Comparison of ENCODE assay signal across 18 cellular contexts in genomic region chr11:44764583-44764982, GRCh38. TPM values are rescaled to one million over a fixed set of nuclear protein-coding genes. Genes with fewer than 3 reads are reported as not detected.
DNase-seq lines count a peak whose midpoint lies in the region; ATAC-seq and TF ChIP-seq lines count a peak whose summit lies in the region.
"Had no signal": no experiment of that assay in that cellular context is flagged by ENCODE, and none has a peak within 500 bp of the region (broad histone marks: within the 10 kb centered on the region; RNA-seq: fewer than 3 reads in every experiment).

No MANE protein-coding gene starts in this region.

- H4K91ac ChIP-seq in IMR-90 (ENCODE audit: insufficient read depth, low read depth, low read length): no peak overlapping the region; the same call in 1 of the 2 replicates
- H4K91ac ChIP-seq in mesenchymal stem cell (ENCODE audit: low read length): no peak overlapping the region

- H3K23ac ChIP-seq in IMR-90 (ENCODE audit: low read depth, low read length): no peak overlapping the region
- H3K23ac ChIP-seq in mesenchymal stem cell (ENCODE audit: low read length in 2 of 2): no peak overlapping the region

- no peaks in the 10 kb centered on the region for H3K27me3 ChIP-seq in IMR-90 (ENCODE audit: control insufficient read depth, insufficient read depth, low read length)
- no peaks in the 10 kb centered on the region for H3K27me3 ChIP-seq in mesenchymal stem cell (ENCODE audit: control insufficient read depth in 1 of 2, insufficient read depth in 1 of 2, low read length in 2 of 2)
- no peaks in the 10 kb centered on the region for H3K27me3 ChIP-seq in brain microvascular endothelial cell (replicated peaks)
- H3K27me3 ChIP-seq in BE2C: no peaks in the 10 kb centered on the region

- no peak overlapping the region for H2AK9ac ChIP-seq in IMR-90 (replicated peaks; ENCODE audit: low read depth, low read length, poor library complexity)

- in situ Hi-C loops in IMR-90 (cut with MboI; ENCODE audit: low sequenced_read_pairs): no loop called here
- in situ Hi-C loops in brain microvascular endothelial cell (cut with HindIII; ENCODE audit: low pct_ligation_motif_present, low sequenced_read_pairs): no loop called here

- H2AK5ac ChIP-seq in IMR-90 (ENCODE audit: low read depth, low read length): peak overlapping the region; percentile 52
- H2AK5ac ChIP-seq in mesenchymal stem cell (ENCODE audit: low read length, severe bottlenecking): peak overlapping the region; percentile 6

- no peak overlapping the region for H2BK20ac ChIP-seq in IMR-90 (ENCODE audit: low read depth, low read length)

- POLR2A ChIA-PET in IMR-90 (lab: Charles Lee; ENCODE audit: unreplicated experiment): no interaction called here

- no peak for TF ChIP-seq POLR2A in IMR-90 (IDR thresholded peaks at IDR 0.05; ENCODE audit: low read depth, low read length)

- H3K4ac ChIP-seq in IMR-90 (ENCODE audit: low read depth, low read length) (no peak overlapping the region), mesenchymal stem cell (ENCODE audit: low read depth in 1 of 2, low read length in 2 of 2) (no peak overlapping the region)

- H3K36me3 Mint-ChIP-seq in chondrocyte (ENCODE audit: low read depth): peaks cover 2% of the 10 kb centered on the region

- H3K14ac ChIP-seq in IMR-90 (replicated peaks; ENCODE audit: low read depth, low read length): no peak overlapping the region
- no peak overlapping the region for H3K14ac ChIP-seq in mesenchymal stem cell (ENCODE audit: low read length in 2 of 2)

- CTCF ChIA-PET in IMR-90 (lab: Yijun Ruan, JAX): no interaction called here

- intact Hi-C loops in IMR-90 (cut with micrococcal nuclease) (loop anchor here (10.0 kb wide), 1 partner anchor 200 kb away; the partner anchor contains the start of gene CD82), sciatic nerve (cut with DNase I) (no loop called here)

- H3K9me3 ChIP-seq in IMR-90 (ENCODE audit: control insufficient read depth, insufficient read depth, low read length) (no peaks in the 10 kb centered on the region), mesenchymal stem cell (ENCODE audit: control insufficient read depth, low read length) (no peaks in the 10 kb centered on the region), BE2C (no peaks in the 10 kb centered on the region)

- H3K27ac Mint-ChIP-seq in chondrocyte (ENCODE audit: unreplicated experiment): peak overlapping the region; percentile 20
- H3K27ac Mint-ChIP-seq: CD4-positive, CD25-positive, alpha-beta regulatory T cell had no signal

- ATAC-seq in IMR-90 (ENCODE audit: low read depth): no peak
- ATAC-seq in sciatic nerve: no peak

- no peak for TF ChIP-seq RAD21 in IMR-90 (IDR thresholded peaks at IDR 0.05; ENCODE audit: low read length)

- no peaks in the 10 kb centered on the region for H4K20me1 ChIP-seq in IMR-90 (ENCODE audit: insufficient read depth, low read length)

- H3K4me1 ChIP-seq in IMR-90 (ENCODE audit: control insufficient read depth, insufficient read depth, low read length) (peaks cover 31% of the 10 kb centered on the region), mesenchymal stem cell (ENCODE audit: control insufficient read depth, insufficient read depth, low read depth, low read length) (peaks cover 22% of the 10 kb centered on the region), BE2C (peaks cover 35% of the 10 kb centered on the region)
- H3K4me1 ChIP-seq: Caco-2 had no signal

- no peak overlapping the region for H3K4me3 Mint-ChIP-seq in chondrocyte (ENCODE audit: unreplicated experiment)
- H3K4me3 Mint-ChIP-seq: CD4-positive, CD25-positive, alpha-beta regulatory T cell; HFFc6 had no signal

- peaks cover 6% of the 10 kb centered on the region; the same call in 1 of the 2 replicates for H3K9me1 ChIP-seq in IMR-90 (ENCODE audit: insufficient read depth, low read length)

- peaks cover 3% of the 10 kb centered on the region for H3K27me3 Mint-ChIP-seq in chondrocyte (ENCODE audit: low read depth)

- H2BK15ac ChIP-seq in IMR-90 (ENCODE audit: low read depth, low read length) (no peak overlapping the region), mesenchymal stem cell (ENCODE audit: low read depth, poor library complexity, severe bottlenecking) (no peak overlapping the region)

- H3K4me2 ChIP-seq in IMR-90 (ENCODE audit: low read depth, low read length) (no peak overlapping the region), mesenchymal stem cell (ENCODE audit: low read length, poor library complexity, severe bottlenecking) (no peak overlapping the region)
- H3K4me2 ChIP-seq: PC-9 had no signal

- no peak overlapping the region for H4K5ac ChIP-seq in IMR-90 (ENCODE audit: low read depth, low read length)

- WGBS in IMR-90 (ENCODE audit: extremely low coverage in 2 of 2, insufficient read length in 1 of 2), 2 experiments: no CpG with 5 or more reads among the region's 4 CpGs
- WGBS in mesenchymal stem cell: 100% methylated on average over 3 of the region's 4 CpGs

- H3K9ac ChIP-seq in IMR-90 (ENCODE audit: low read depth, low read length) (no peak overlapping the region), mesenchymal stem cell (ENCODE audit: low read length) (no peak overlapping the region)

- peaks cover 46% of the 10 kb centered on the region for H3K4me1 Mint-ChIP-seq in chondrocyte (ENCODE audit: low read depth)

- no peak for DNase-seq in IMR-90
- DNase-seq in chondrocyte (ENCODE audit: low spot score): no peak
- no peak for DNase-seq in mesenchymal stem cell
- DNase-seq in sciatic nerve (ENCODE audit: low spot score): peak; percentile 37
- DNase-seq in brain microvascular endothelial cell: no peak
- DNase-seq in SKM-1 treated with dmso at 0.1 percent for 144 hours (lab: John Stamatoyannopoulos, UW; ENCODE audit: unreplicated experiment): no peak
- no peak for DNase-seq in BE2C
- DNase-seq: ACHN; AML-193; CD4-positive, CD25-positive, alpha-beta regulatory T cell; EL; HFFc6; KG1; NCI-H146; NCI-H510A treated with DMSO at 0.1 percent for 48 hours; NCI-H82; PC-9 had no signal

- no peak overlapping the region for H2BK5ac ChIP-seq in IMR-90 (ENCODE audit: low read depth, low read length, poor library complexity, severe bottlenecking)
- H2BK5ac ChIP-seq in mesenchymal stem cell (ENCODE audit: low read depth, low read length, poor library complexity, severe bottlenecking): no peak overlapping the region

- BruUV-seq in IMR-90 (replicated peaks; lab: Mats Ljungman, UMichigan): no TSS peak

- H3K36me3 ChIP-seq in IMR-90 (ENCODE audit: control insufficient read depth, insufficient read depth, low read length) (no peaks in the 10 kb centered on the region), mesenchymal stem cell (ENCODE audit: control insufficient read depth in 1 of 2, insufficient read depth in 2 of 2, low read depth in 1 of 2, low read length in 2 of 2) (no peaks in the 10 kb centered on the region), brain microvascular endothelial cell (replicated peaks) (no peaks in the 10 kb centered on the region), BE2C (no peaks in the 10 kb centered on the region; the same call in 1 of the 2 replicates)

- dilution Hi-C loops in IMR-90 (cut with HindIII; ENCODE audit: low sequenced_read_pairs, unreplicated experiment): loop anchor here (25.0 kb wide), 1 partner anchor 123 kb away; no protein-coding TSS in a partner anchor

- peak overlapping the region; percentile 11; the same call in 1 of the 2 replicates for H3K18ac ChIP-seq in IMR-90 (ENCODE audit: low read depth, low read length)
- peak overlapping the region in 1 of 2 experiments; percentile 37 for H3K18ac ChIP-seq in mesenchymal stem cell (ENCODE audit: low read depth in 1 of 2, low read length in 2 of 2)

- H3K9me3 Mint-ChIP-seq in chondrocyte (ENCODE audit: low read depth): peaks cover 10% of the 10 kb centered on the region

- H3K4me3 ChIP-seq in IMR-90 (ENCODE audit: insufficient read depth, low read depth, low read length) (no peak overlapping the region), mesenchymal stem cell (ENCODE audit: insufficient read depth in 1 of 2, low read depth in 1 of 2, low read length in 2 of 2) (no peak overlapping the region), brain microvascular endothelial cell (ENCODE audit: low read depth, low read length) (no peak overlapping the region), BE2C (ENCODE audit: low read depth, low read length) (no peak overlapping the region)
- H3K4me3 ChIP-seq: PC-9 had no signal

- H3K27ac ChIP-seq in IMR-90 (ENCODE audit: insufficient read depth, low read length) (no peak overlapping the region), mesenchymal stem cell (ENCODE audit: low read length, poor library complexity, severe bottlenecking) (no peak overlapping the region), brain microvascular endothelial cell (no peak overlapping the region)
- H3K27ac ChIP-seq: PC-9 had no signal

- TF ChIP-seq CTCF in IMR-90 (conservative IDR thresholded peaks at IDR 0.05; ENCODE audit: low read depth, low read length) (no peak), chondrocyte (IDR thresholded peaks at IDR 0.05) (no peak), brain microvascular endothelial cell (IDR thresholded peaks at IDR 0.05; ENCODE audit: low read depth, low read length, missing control alignments) (no peak), BE2C (IDR thresholded peaks at IDR 0.05; ENCODE audit: low read depth, low read length) (no peak)

- H2AFZ ChIP-seq in IMR-90 (replicated peaks; ENCODE audit: low read length, poor library complexity) (no peak overlapping the region), mesenchymal stem cell (ENCODE audit: low read depth, low read length) (no peak overlapping the region)
- H2AFZ ChIP-seq: PC-9 had no signal

- H3K79me1 ChIP-seq in IMR-90 (ENCODE audit: low read depth in 1 of 2, low read length in 2 of 2): no peaks in the 10 kb centered on the region
- H3K79me1 ChIP-seq in mesenchymal stem cell (replicated peaks; ENCODE audit: low read length, poor library complexity, severe bottlenecking): no peaks in the 10 kb centered on the region

- no peak overlapping the region for H2BK120ac ChIP-seq in IMR-90 (ENCODE audit: low read depth, low read length)
- H2BK120ac ChIP-seq in mesenchymal stem cell (ENCODE audit: low read depth, low read length): no peak overlapping the region

- no peak overlapping the region for H3K56ac ChIP-seq in IMR-90 (ENCODE audit: extremely low read depth, insufficient read depth, low read length)

- H4K8ac ChIP-seq in IMR-90 (ENCODE audit: low read depth in 2 of 2, low read length in 2 of 2) (no peak overlapping the region), mesenchymal stem cell (ENCODE audit: low read length) (no peak overlapping the region)

- peak overlapping the region in 1 of 2 experiments; percentile 58 for H2BK12ac ChIP-seq in mesenchymal stem cell (ENCODE audit: low read length in 2 of 2)

RNA-seq across cellular contexts. Expression of gene TSPAN18, which starts 37.8 kb away (rescaled TPM):
- total RNA-seq in IMR-90 (2012; rRNA removed): under 0.01 and 0.36 TPM in 2 replicates
- 0.85 and 1.1 TPM in 2 replicates for polyA plus RNA-seq in IMR-90 (2012; rRNA removed)
- polyA plus RNA-seq in IMR-90 (2012; cell fraction: cytosol; rRNA removed): 0.77 and 1.4 TPM in 2 replicates
- 0.45 and 0.71 TPM in 2 replicates for polyA plus RNA-seq in IMR-90 (2012; cell fraction: nucleus; rRNA removed; ENCODE audit: low replicate concordance)
- 4.0 to 4.9 TPM (median 4.6 TPM) in 3 replicates for total RNA-seq in chondrocyte
- 7.4 TPM for polyA plus RNA-seq in mesenchymal stem cell (2013, experiment 1 of 2)
- polyA plus RNA-seq in mesenchymal stem cell (2013, experiment 2 of 2): 7.2 TPM
- total RNA-seq in sciatic nerve: 45.5 TPM
- 12.5 TPM for polyA plus RNA-seq in BE2C (2012; ENCODE audit: insufficient read depth, insufficient read length, low read depth)
- total RNA-seq: PC-9 had no signal
